Comparison of ENCODE assay signal across 31 cellular contexts in genomic region chrY:14473320-14473719, GRCh38. TPM values are rescaled to one million over a fixed set of nuclear protein-coding genes. Genes with fewer than 3 reads are reported as not detected.
"Had no signal": no experiment of that assay in that cellular context is flagged by ENCODE, and none has a peak within 500 bp of the region (broad histone marks: within the 10 kb centered on the region; RNA-seq: fewer than 3 reads in every experiment).

No MANE protein-coding gene starts in this region.

- H3K4me3 Mint-ChIP-seq: naive thymus-derived CD4-positive, alpha-beta T cell; natural killer cell treated with Interleukin-12 subunit alpha and Interleukin-12 subunit beta and Interleukin-15 and Interleukin-18, amount 100 ng/mL, for 72 hours; stimulated activated naive B cell treated with anti-CD40 and anti-IgM and Interleukin-4, amounts not matched to agents 10 μg/mL and 1 μg/mL and 100 μg/mL, for 72 hours had no signal

- H3K4me1 ChIP-seq: heart right ventricle, lower lobe of right lung, right atrium auricular region, right lobe of liver, stomach, testis, thyroid gland, transverse colon, upper lobe of right lung had no signal

- H3K27me3 Mint-ChIP-seq: naive thymus-derived CD4-positive, alpha-beta T cell; natural killer cell treated with Interleukin-12 subunit alpha and Interleukin-12 subunit beta and Interleukin-15 and Interleukin-18, amount 100 ng/mL, for 72 hours; progenitor cell of endocrine pancreas; stimulated activated naive B cell treated with anti-CD40 and anti-IgM and Interleukin-4, amounts not matched to agents 10 μg/mL and 1 μg/mL and 100 μg/mL, for 72 hours had no signal

- H3K4me2 ChIP-seq: hepatocyte had no signal

- H2AFZ ChIP-seq: hepatocyte had no signal

- H3K4me3 ChIP-seq: heart right ventricle, hepatocyte, lower lobe of right lung, mucosa of descending colon, ovary, right atrium auricular region, right lobe of liver, skin epidermis, stomach, testis, thyroid gland, transverse colon, upper lobe of right lung had no signal

- H3K9me3 ChIP-seq: heart right ventricle, lower lobe of right lung, mucosa of descending colon, ovary, right atrium auricular region, right lobe of liver, stomach, testis, thyroid gland, transverse colon, upper lobe of right lung had no signal

- H3K27me3 ChIP-seq: heart right ventricle, hepatocyte, ovary, right atrium auricular region, right lobe of liver, stomach, testis, thyroid gland, transverse colon, upper lobe of right lung had no signal

- H3K36me3 ChIP-seq: heart right ventricle, lower lobe of right lung, ovary, right atrium auricular region, right lobe of liver, stomach, thyroid gland, transverse colon, upper lobe of right lung had no signal

- H3K79me2 ChIP-seq: hepatocyte had no signal

- H3K27ac ChIP-seq: heart right ventricle, hepatocyte, lower lobe of right lung, ovary, right atrium auricular region, right lobe of liver, skin epidermis, stomach, testis, thyroid gland, transverse colon, upper lobe of right lung had no signal

- ATAC-seq: heart right ventricle; left cardiac atrium; left lobe of liver; left ventricle myocardium superior; lower lobe of right lung; mucosa of descending colon; naive thymus-derived CD4-positive, alpha-beta T cell; natural killer cell treated with Interleukin-12 subunit alpha and Interleukin-12 subunit beta and Interleukin-15 and Interleukin-18, amount 100 ng/mL, for 72 hours; right lobe of liver; stimulated activated naive B cell treated with anti-CD40 and anti-IgM and Interleukin-4, amounts not matched to agents 10 μg/mL and 1 μg/mL and 100 μg/mL, for 72 hours; stimulated activated naive CD8-positive, alpha-beta T cell treated with anti-CD3 and anti-CD28 coated beads, Interleukin-15, Interleukin-2, amounts not matched to agents 100 U/mL and 50 U/mL, for 24 hours; upper lobe of right lung had no signal

- FAIRE-seq: urothelium cell line had no signal

- H3K4me1 Mint-ChIP-seq: naive thymus-derived CD4-positive, alpha-beta T cell; stimulated activated naive B cell treated with anti-CD40 and anti-IgM and Interleukin-4, amounts not matched to agents 10 μg/mL and 1 μg/mL and 100 μg/mL, for 72 hours had no signal

- H3K36me3 Mint-ChIP-seq: naive thymus-derived CD4-positive, alpha-beta T cell; natural killer cell treated with Interleukin-12 subunit alpha and Interleukin-12 subunit beta and Interleukin-15 and Interleukin-18, amount 100 ng/mL, for 72 hours; stimulated activated naive B cell treated with anti-CD40 and anti-IgM and Interleukin-4, amounts not matched to agents 10 μg/mL and 1 μg/mL and 100 μg/mL, for 72 hours had no signal

- H3K9me3 Mint-ChIP-seq: natural killer cell treated with Interleukin-12 subunit alpha and Interleukin-12 subunit beta and Interleukin-15 and Interleukin-18, amount 100 ng/mL, for 72 hours had no signal

- DNase-seq: heart right ventricle; islet precursor cell; left cardiac atrium; left ventricle myocardium superior; lower lobe of right lung; mammary epithelial cell; midbrain; mucosa of descending colon; naive thymus-derived CD4-positive, alpha-beta T cell; ovary; right lobe of liver; stimulated activated CD4-positive, alpha-beta T cell treated with anti-CD3 and anti-CD28 coated beads, Interleukin-12 subunit alpha, Interleukin-12 subunit beta, amount 100 ng/mL, for 4 hours; stimulated activated CD4-positive, alpha-beta T cell treated with anti-CD3 and anti-CD28 coated beads, Interleukin-15, amount 100 ng/mL, for 24 hours; stimulated activated CD4-positive, alpha-beta T cell treated with anti-CD3 and anti-CD28 coated beads, Interleukin-2, amount 100 ng/mL, for 24 hours; stimulated activated CD4-positive, alpha-beta T cell treated with anti-CD3 and anti-CD28 coated beads, Interleukin-4, amount 100 ng/mL, for 1 hour; stimulated activated naive B cell treated with anti-CD40 and anti-IgM and Interleukin-4, amounts not matched to agents 10 μg/mL and 1 μg/mL and 100 μg/mL, for 72 hours; stimulated activated naive CD8-positive, alpha-beta T cell treated with anti-CD3 and anti-CD28 coated beads, Interleukin-15, Interleukin-2, amounts not matched to agents 100 U/mL and 50 U/mL, for 24 hours; stomach; testis; thyroid gland; transverse colon; upper lobe of right lung had no signal

- H3K27ac Mint-ChIP-seq: naive thymus-derived CD4-positive, alpha-beta T cell; natural killer cell treated with Interleukin-12 subunit alpha and Interleukin-12 subunit beta and Interleukin-15 and Interleukin-18, amount 100 ng/mL, for 72 hours; progenitor cell of endocrine pancreas; stimulated activated naive B cell treated with anti-CD40 and anti-IgM and Interleukin-4, amounts not matched to agents 10 μg/mL and 1 μg/mL and 100 μg/mL, for 72 hours had no signal

RNA-seq across cellular contexts. Expression of gene NLGN4Y, which starts 51.0 kb away (rescaled TPM):
- total RNA-seq: hepatocyte, mammary epithelial cell, mesenteric fat pad, progenitor cell of endocrine pancreas, renal cortical epithelial cell had no signal
- polyA plus RNA-seq: hepatocyte; mammary epithelial cell; naive thymus-derived CD4-positive, alpha-beta T cell had no signal
